Comparison of ENCODE assay signal across 11 cellular contexts in genomic region chr9:132243156-132244074, GRCh38.
DNase-seq lines count a peak whose midpoint lies in the region; ATAC-seq and TF ChIP-seq lines count a peak whose summit lies in the region.
"Had no signal": no experiment of that assay in that cellular context is flagged by ENCODE, and none has a peak within 500 bp of the region (broad histone marks: within the 10 kb centered on the region; RNA-seq: fewer than 3 reads in every experiment).

No MANE protein-coding gene starts in this region.

- no peaks in the 10 kb centered on the region for H3F3A ChIP-seq in GM23338 (replicated peaks; ENCODE audit: low read depth)

- intact Hi-C loops in CD4-positive, alpha-beta T cell (cut with DNase I, micrococcal nuclease) = loop anchor here (5.0 to 10.0 kb wide), 3 partner anchors 111 to 649 kb away; partner anchors contain the start of gene SETX (in 1 of the 2)

- no peaks in the 10 kb centered on the region for H3K9me3 Mint-ChIP-seq in CD4-positive, alpha-beta T cell
- H3K9me3 Mint-ChIP-seq in GM23338 (no peaks in the 10 kb centered on the region), naive B cell (no peaks in the 10 kb centered on the region)

- peak overlapping the region; percentile 99 for H3K4me2 ChIP-seq in GM23338

- no peak overlapping the region for H3K27ac ChIP-seq in CD4-positive, alpha-beta T cell (ENCODE audit: low read depth, low read length)
- H3K27ac ChIP-seq in GM23338 (ENCODE audit: low read depth) = no peak overlapping the region
- no peak overlapping the region for H3K27ac ChIP-seq in WERI-Rb-1

- H3K27me3 ChIP-seq in CD4-positive, alpha-beta T cell (ENCODE audit: control insufficient read depth, insufficient read depth, low read length) = peaks cover 6% of the 10 kb centered on the region
- H3K27me3 ChIP-seq in GM23338 (ENCODE audit: insufficient read depth) = peaks cover 28% of the 10 kb centered on the region
- H3K27me3 ChIP-seq in WERI-Rb-1 (ENCODE audit: insufficient read depth, low read depth, severe bottlenecking) = no peaks in the 10 kb centered on the region
- H3K27me3 ChIP-seq: uterus had no signal

- H3K4me3 Mint-ChIP-seq in CD4-positive, alpha-beta T cell = peak overlapping the region; percentile 90
- H3K4me3 Mint-ChIP-seq in GM23338 (peak overlapping the region; percentile 80), naive B cell (peak overlapping the region; percentile 87 to 100 (median 96))

- DNase-seq in CD4-positive, alpha-beta T cell = no peak
- DNase-seq in GM23338 (ENCODE audit: low spot score) (peak; percentile 40), WERI-Rb-1 (peak; percentile 53), naive B cell (no peak), CD1c-positive myeloid dendritic cell (ENCODE audit: extremely low spot score) (no peak), cerebellum (ENCODE audit: low spot score) (no peak), ureter (ENCODE audit: low spot score) (no peak)
- no peak for DNase-seq in stimulated activated CD4-positive, alpha-beta T cell treated with anti-CD3 and anti-CD28 coated beads, Interleukin-1b, Interleukin-23, amount 100 ng/mL, for 48 hours
- DNase-seq: DMS153, NCI-H1694 treated with DMSO at 0.1 percent for 48 hours, uterus had no signal

- TF ChIP-seq CTCF in CD4-positive, alpha-beta T cell (IDR thresholded peaks at IDR 0.05) = no peak
- TF ChIP-seq CTCF in GM23338 (conservative IDR thresholded peaks at IDR 0.05; ENCODE audit: low read depth in 2 of 2) (peak in 1 of 2 experiments; percentile 50; a peak in 2 of 4 replicates), WERI-Rb-1 (IDR thresholded peaks at IDR 0.05; ENCODE audit: low read depth, low read length) (peak; percentile 49)

- no peaks in the 10 kb centered on the region for H3K79me2 ChIP-seq in GM23338 (replicated peaks; ENCODE audit: insufficient read depth)

- no peaks in the 10 kb centered on the region for H3K9me2 ChIP-seq in GM23338 (ENCODE audit: insufficient read depth)

- peaks cover 14% of the 10 kb centered on the region for H3K4me1 Mint-ChIP-seq in CD4-positive, alpha-beta T cell (ENCODE audit: low read depth)
- H3K4me1 Mint-ChIP-seq in GM23338 (peaks cover 34% of the 10 kb centered on the region), naive B cell (peaks cover 13 to 18% (median 16%) of the 10 kb centered on the region in 3 donors)

- CTCF ChIA-PET in CD4-positive, alpha-beta T cell (lab: Charles Lee) = interaction anchor here (0.9 to 1.4 kb wide), 2 partner anchors 9 to 16 kb away, joined by 3 to 4 read pairs; no protein-coding TSS in a partner anchor

- POLR2A ChIA-PET in CD4-positive, alpha-beta T cell (lab: Charles Lee) = no interaction called here

- H3K4me3 ChIP-seq in GM23338 (peak overlapping the region; percentile 83), WERI-Rb-1 (ENCODE audit: low read depth, low read length) (peak overlapping the region; percentile 69; the same call in 1 of the 2 replicates)

- H3K4me1 ChIP-seq in GM23338 (ENCODE audit: insufficient read depth) = peaks cover 27% of the 10 kb centered on the region

- H3K27ac Mint-ChIP-seq in CD4-positive, alpha-beta T cell = peak overlapping the region; percentile 17
- H3K27ac Mint-ChIP-seq in GM23338 (no peak overlapping the region), naive B cell (peak overlapping the region in 1 of 6 donors; percentile 75)

- H3K9me3 ChIP-seq in CD4-positive, alpha-beta T cell (ENCODE audit: control insufficient read depth, low read length) = no peaks in the 10 kb centered on the region
- no peaks in the 10 kb centered on the region for H3K9me3 ChIP-seq in WERI-Rb-1 (ENCODE audit: severe bottlenecking)
- H3K9me3 ChIP-seq: uterus had no signal

- H3K27me3 Mint-ChIP-seq in CD4-positive, alpha-beta T cell = peaks cover 8% of the 10 kb centered on the region
- H3K27me3 Mint-ChIP-seq in GM23338 (ENCODE audit: insufficient read depth, low read depth, poor library complexity) = peaks cover 42% of the 10 kb centered on the region
- peaks cover 0 to 21% (median 8%) of the 10 kb centered on the region in 3 donors for H3K27me3 Mint-ChIP-seq in naive B cell

- H2AFZ ChIP-seq in GM23338 = no peak overlapping the region

- no peaks in the 10 kb centered on the region for H4K20me1 ChIP-seq in GM23338 (replicated peaks; ENCODE audit: insufficient read depth)

- peaks cover 5% of the 10 kb centered on the region for H3K36me3 Mint-ChIP-seq in CD4-positive, alpha-beta T cell (ENCODE audit: low read depth)
- no peaks in the 10 kb centered on the region for H3K36me3 Mint-ChIP-seq in GM23338 (ENCODE audit: low read depth)
- H3K36me3 Mint-ChIP-seq in naive B cell = no peaks in the 10 kb centered on the region

- H3K36me3 ChIP-seq in GM23338 (ENCODE audit: insufficient read depth) (no peaks in the 10 kb centered on the region), WERI-Rb-1 (no peaks in the 10 kb centered on the region)
- H3K36me3 ChIP-seq: uterus had no signal

- ATAC-seq in CD4-positive, alpha-beta T cell (ENCODE audit: poor library complexity) = no peak
- ATAC-seq in GM23338 (no peak), naive B cell (ENCODE audit: low read depth in 2 of 2) (no peak)

TF ChIP-seq in GM23338, 12 proteins besides CTCF, POLR2A, EP300 and RAD21:
- TF ChIP-seq CREB1 (CRISPR knock-in tag; IDR thresholded peaks at IDR 0.05; ENCODE audit: low read depth) (no peak), ZNF331 (CRISPR knock-in tag; IDR thresholded peaks at IDR 0.05; ENCODE audit: low read depth) (no peak)

Comparison
In these comparisons a context has a peak if more than half of its experiments do, and no peak if none do; other contexts are left out.
1. DNase-seq: peak in GM23338 (single experiment) and WERI-Rb-1 (single experiment); none in CD4-positive, alpha-beta T cell (0 of 10), naive B cell (single experiment), stimulated activated CD4-positive, alpha-beta T cell treated with anti-CD3 and anti-CD28 coated beads, Interleukin-1b, Interleukin-23, amount 100 ng/mL, for 48 hours (single experiment), CD1c-positive myeloid dendritic cell (single experiment), cerebellum (single experiment) and ureter (single experiment).
2. Peak in every context shown above with its lines, with median percentiles within 50 percentile points of each other: H3K4me3 Mint-ChIP-seq.